Comparison of ENCODE assay signal across 9 cellular contexts in the genomic region with DNA sequence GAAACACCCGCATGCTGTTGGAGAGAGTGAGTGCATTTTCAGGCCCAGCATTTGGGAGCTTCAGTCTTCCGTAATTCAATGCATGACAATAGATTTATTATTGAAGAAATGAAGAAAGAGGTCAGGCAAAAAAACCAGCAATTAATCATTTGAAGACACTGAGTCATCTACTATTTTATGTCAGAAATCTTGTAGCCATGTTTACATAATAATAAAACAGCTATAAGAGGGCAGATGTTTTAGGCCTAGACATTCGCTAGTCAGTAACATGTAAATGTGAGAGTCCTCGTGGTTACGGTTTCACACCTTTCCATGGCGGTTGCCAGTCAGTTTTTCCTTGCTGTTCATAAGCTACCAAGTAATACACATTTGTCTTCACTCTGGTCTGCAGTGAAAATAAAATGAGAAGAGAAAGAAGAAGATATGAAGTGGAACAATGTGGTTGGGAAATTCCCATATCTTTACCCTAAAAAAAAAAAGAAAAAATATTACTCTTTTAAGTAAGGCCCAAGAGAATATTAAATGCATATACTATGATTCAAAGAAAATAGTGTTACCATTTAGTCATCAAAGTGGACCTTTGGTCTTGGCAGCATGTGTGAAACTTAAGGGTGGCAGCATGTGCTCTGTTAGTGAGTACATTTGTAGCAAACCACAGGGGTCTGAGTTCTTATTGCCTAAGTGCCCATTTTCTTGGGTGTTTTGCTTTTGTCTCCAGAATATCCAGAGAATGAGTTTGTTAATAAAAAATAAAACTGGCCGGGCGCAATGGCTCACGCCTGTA.
DNase-seq lines count a peak whose midpoint lies in the region; ATAC-seq and TF ChIP-seq lines count a peak whose summit lies in the region.
"Had no signal": no experiment of that assay in that cellular context is flagged by ENCODE, and none has a peak within 500 bp of the region (broad histone marks: within the 10 kb centered on the region; RNA-seq: fewer than 3 reads in every experiment).

No MANE protein-coding gene starts in this region.

- H3K27me3 Mint-ChIP-seq in HFFc6 (ENCODE audit: insufficient read depth): no peaks in the 10 kb centered on the region

- H3K4me2 ChIP-seq in OCI-LY3 (ENCODE audit: low read length): peak overlapping the region; percentile 69

- peak overlapping the region; percentile 25; the same call in 1 of the 2 replicates for H3K27ac Mint-ChIP-seq in HFFc6

- H3K4me3 ChIP-seq in OCI-LY3 (ENCODE audit: low read length) (peak overlapping the region; percentile 3), brain microvascular endothelial cell (ENCODE audit: low read depth, low read length) (no peak overlapping the region)

- no peaks in the 10 kb centered on the region for H3K27me3 ChIP-seq in OCI-LY3 (ENCODE audit: low read depth, low read length)
- no peaks in the 10 kb centered on the region for H3K27me3 ChIP-seq in brain microvascular endothelial cell (replicated peaks)

- H3K9ac ChIP-seq in OCI-LY3 (ENCODE audit: low read length): peak overlapping the region; percentile 79
- H3K9ac ChIP-seq: parathyroid adenoma had no signal

- no peaks in the 10 kb centered on the region for H3K9me3 ChIP-seq in OCI-LY3 (ENCODE audit: insufficient read depth, low read length)

- H3K36me3 Mint-ChIP-seq in HFFc6 (ENCODE audit: low read depth): peaks cover 5% of the 10 kb centered on the region; the same call in 1 of the 2 replicates

- no peaks in the 10 kb centered on the region for H4K20me1 ChIP-seq in OCI-LY3 (ENCODE audit: insufficient read depth, low read length)

- in situ Hi-C loops in brain microvascular endothelial cell (cut with HindIII; ENCODE audit: low pct_ligation_motif_present, low sequenced_read_pairs): no loop called here

- no peaks in the 10 kb centered on the region for H3K9me3 Mint-ChIP-seq in HFFc6

- 0 out of 2 replicates have a peak, but pooled peaks cover 3% of the 10 kb centered on the region for H3K79me2 ChIP-seq in OCI-LY3 (ENCODE audit: low read length)
- H3K79me2 ChIP-seq: parathyroid adenoma had no signal

- H3K36me3 ChIP-seq in OCI-LY3 (replicated peaks; ENCODE audit: low read depth, low read length): no peaks in the 10 kb centered on the region
- H3K36me3 ChIP-seq in brain microvascular endothelial cell (replicated peaks): no peaks in the 10 kb centered on the region

- peaks cover 95% of the 10 kb centered on the region for H3K4me1 ChIP-seq in OCI-LY3 (ENCODE audit: low read length)

- peak overlapping the region; percentile 97 for H3K27ac ChIP-seq in OCI-LY3 (ENCODE audit: low read length)
- peak overlapping the region; percentile 52 for H3K27ac ChIP-seq in brain microvascular endothelial cell
- H3K27ac ChIP-seq: parathyroid adenoma had no signal

- DNase-seq in HFFc6 (peak; percentile 55), brain microvascular endothelial cell (peak; percentile 52), NCI-H128 (lab: John Stamatoyannopoulos, UW; ENCODE audit: unreplicated experiment) (no peak), Ammon's horn (ENCODE audit: low spot score) (no peak), UCSD-AML1 (lab: John Stamatoyannopoulos, UW; ENCODE audit: unreplicated experiment) (no peak)
- DNase-seq in stimulated activated CD4-positive, alpha-beta T cell treated with anti-CD3 and anti-CD28 coated beads, Interleukin-1b, Interleukin-23, amount 100 ng/mL, for 48 hours: peak; percentile 86

- H3K4me3 Mint-ChIP-seq in HFFc6: peak overlapping the region; percentile 4

- TF ChIP-seq CTCF in HFFc6 (IDR thresholded peaks at IDR 0.05): no peak
- TF ChIP-seq CTCF in OCI-LY3 (IDR thresholded peaks at IDR 0.05; ENCODE audit: low read depth, low read length): no peak
- TF ChIP-seq CTCF in brain microvascular endothelial cell (IDR thresholded peaks at IDR 0.05; ENCODE audit: low read depth, low read length, missing control alignments): no peak

- H3K4me1 Mint-ChIP-seq in HFFc6 (ENCODE audit: low read depth): peaks cover 34% of the 10 kb centered on the region

- peak; percentile 80 for ATAC-seq in GM18502 (IDR thresholded peaks at IDR 0.05; ENCODE audit: poor library complexity, unreplicated experiment)

- no peak overlapping the region for H2AFZ ChIP-seq in OCI-LY3 (ENCODE audit: low read depth, low read length)
- H2AFZ ChIP-seq: parathyroid adenoma had no signal

Comparison
In these comparisons a context has a peak if more than half of its experiments do, and no peak if none do; other contexts are left out.
1. DNase-seq: peak in HFFc6 (single experiment), brain microvascular endothelial cell (single experiment) and stimulated activated CD4-positive, alpha-beta T cell treated with anti-CD3 and anti-CD28 coated beads, Interleukin-1b, Interleukin-23, amount 100 ng/mL, for 48 hours (single experiment); none in NCI-H128 (single experiment), Ammon's horn (single experiment) and UCSD-AML1 (single experiment).